In the genomic region with DNA sequence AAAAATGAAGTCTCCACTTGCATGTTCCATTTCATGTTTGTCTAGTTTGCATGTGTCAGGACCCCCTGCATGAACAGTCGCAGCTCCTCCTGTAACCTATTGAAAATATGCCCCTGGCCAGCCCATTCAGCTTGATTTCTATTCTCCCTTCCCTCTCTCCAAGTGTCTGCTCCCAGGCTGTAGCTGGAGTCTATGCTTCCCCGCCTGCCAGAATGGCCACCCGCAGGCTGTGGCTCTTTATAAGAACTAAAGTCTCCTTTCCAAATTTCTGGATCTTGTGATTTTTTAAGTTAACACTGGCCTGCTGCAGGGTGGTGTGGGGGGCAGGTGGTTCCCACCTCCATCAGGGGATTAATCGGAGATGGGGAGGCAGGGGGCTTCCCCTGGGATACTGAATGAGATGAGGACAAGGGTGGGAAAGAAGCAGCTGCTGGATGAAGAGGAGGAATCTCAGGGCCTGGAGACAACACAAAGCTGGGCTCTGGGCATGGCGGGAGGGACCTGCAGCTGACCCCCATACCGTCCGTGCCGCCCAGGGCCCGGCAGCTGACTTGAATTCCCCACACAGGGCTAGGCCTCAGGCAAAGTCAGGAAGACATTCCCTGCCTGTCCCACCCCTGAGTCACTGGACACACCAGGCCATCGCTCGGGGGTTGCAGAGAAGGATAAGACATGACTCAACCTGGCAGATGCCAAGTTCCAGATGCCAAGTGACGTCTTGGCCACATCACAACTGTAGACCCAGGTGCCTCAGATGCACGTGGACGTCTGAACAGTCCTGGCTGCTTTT, we compare ENCODE assay signal across 20 cellular contexts.
DNase-seq lines count a peak whose midpoint lies in the region; ATAC-seq, FAIRE-seq and TF ChIP-seq lines count a peak whose summit lies in the region.
"Had no signal": no experiment of that assay in that cellular context is flagged by ENCODE, and none has a peak within 500 bp of the region (broad histone marks: within the 10 kb centered on the region; RNA-seq: fewer than 3 reads in every experiment).

No MANE protein-coding gene starts in this region.

- TF ChIP-seq RAD21 in H1 (IDR thresholded peaks at IDR 0.05 in 1 of 2, conservative IDR thresholded peaks at IDR 0.05 in 1 of 2; ENCODE audit: low read depth in 2 of 2, low read length in 2 of 2): no peak

- TF ChIP-seq POLR2A in H1 (IDR thresholded peaks at IDR 0.05; ENCODE audit: control extremely low read depth in 1 of 2, low read depth in 2 of 2, low read length in 2 of 2): no peak

- no peak overlapping the region for H3K4ac ChIP-seq in H1 (replicated peaks; ENCODE audit: insufficient read length, low read depth, low read length)

- TF ChIP-seq CTCF in H1 (IDR thresholded peaks at IDR 0.05; ENCODE audit: control extremely low read depth in 1 of 3, insufficient read depth in 1 of 3, low read depth in 1 of 3, low read length in 3 of 3): no peak

- no peaks in the 10 kb centered on the region for H3K36me3 ChIP-seq in H1 (ENCODE audit: control insufficient read depth in 2 of 4, insufficient read depth in 4 of 4, low read length in 3 of 4)
- H3K36me3 ChIP-seq: lower lobe of right lung had no signal

- H2BK20ac ChIP-seq in H1 (ENCODE audit: low read length): no peak overlapping the region

- FAIRE-seq in RCC 7860 (lab: Jason Lieb, UNC): no peak
- FAIRE-seq in H1 (lab: Jason Lieb, UNC): no peak
- FAIRE-seq: GM18507 had no signal

- 91% methylated on average over 14 of the region's 14 CpGs; no CpG with 5 or more reads in 1 of the 2 experiments for WGBS in H1 (ENCODE audit: extremely low coverage in 1 of 2, insufficient coverage in 1 of 2, insufficient read length in 1 of 2, insufficient replicate concordance in 2 of 2, low coverage in 1 of 2, low lambda C conversion rate in 2 of 2, missing lambda C conversion rate in 1 of 2), 2 experiments

- H3K23ac ChIP-seq in H1 (ENCODE audit: insufficient read length): no peak overlapping the region

- H2AFZ ChIP-seq in H1 (ENCODE audit: low read length): no peak overlapping the region

- H3K4me3 ChIP-seq in H1 (ENCODE audit: extremely low read depth in 1 of 4, insufficient read depth in 2 of 4, low read depth in 3 of 4, low read length in 4 of 4): no peak overlapping the region
- H3K4me3 ChIP-seq: dorsolateral prefrontal cortex, lower lobe of right lung had no signal

- 0 out of 2 replicates have a peak overlapping the region, but pooled peaks have one; percentile 35 for H2BK5ac ChIP-seq in H1 (ENCODE audit: low read depth, low read length)

- no peak overlapping the region for H4K91ac ChIP-seq in H1 (replicated peaks; ENCODE audit: insufficient read length, low read length)

- TF ChIP-seq EP300 in H1 (IDR thresholded peaks at IDR 0.05; ENCODE audit: borderline replicate concordance in 1 of 2, low read depth in 2 of 2, low read length in 2 of 2): no peak

- no peaks in the 10 kb centered on the region for H3K23me2 ChIP-seq in H1 (ENCODE audit: low read depth, low read length)

- POLR2A ChIA-PET in H1 (lab: Charles Lee; ENCODE audit: partially characterized antibody): no interaction called here

- H3K4me1 ChIP-seq in H1 (replicated peaks in 1 of 4; ENCODE audit: control insufficient read depth in 3 of 4, insufficient read depth in 4 of 4, low read length in 3 of 4): no peaks in the 10 kb centered on the region
- H3K4me1 ChIP-seq: lower lobe of right lung had no signal

- no peak overlapping the region for H3K18ac ChIP-seq in H1 (ENCODE audit: extremely low read depth, low read length)

- H3K79me2 ChIP-seq in H1 (ENCODE audit: control insufficient read depth in 1 of 2, insufficient read depth in 2 of 2, low read length in 2 of 2): no peaks in the 10 kb centered on the region

- CTCF ChIA-PET in H1 (lab: Charles Lee; ENCODE audit: partially characterized antibody): interaction anchor here (0.7 to 1.3 kb wide), 3 partner anchors 8 to 150 kb away, joined by 3 to 4 read pairs (median 3); no protein-coding TSS in a partner anchor

- H3K4me2 ChIP-seq in H1 (ENCODE audit: insufficient read depth in 1 of 2, low read depth in 2 of 2, low read length in 2 of 2): no peak overlapping the region

- intact Hi-C loops in left cardiac atrium (cut with DNase I): no loop called here

- DNase-seq in H4 (ENCODE audit: low spot score) (peak; percentile 90), RCC 7860 (ENCODE audit: low spot score) (peak; percentile 38), H1 (ENCODE audit: low read depth in 1 of 2, low spot score in 2 of 2) (no peak), myocyte (ENCODE audit: low read depth) (peak; percentile 97), middle frontal gyrus (ENCODE audit: extremely low spot score, low spot score) (no peak), COR-L47 (lab: John Stamatoyannopoulos, UW) (no peak), left cardiac atrium (no peak)
- DNase-seq: activated CD8-positive, alpha-beta memory T cell treated with anti-CD3 and anti-CD28 coated beads, Interleukin-2, amount 10 ng/mL, durations not matched to agents 7 days and 5 days; activated gamma-delta T cell; AML-193; anterior cingulate cortex; dorsolateral prefrontal cortex; lower lobe of right lung; NCI-H2081 treated with DMSO at 0.1 percent for 48 hours; NCI-H748 treated with DMSO at 0.1 percent for 48 hours; right cardiac atrium; T-helper 1 cell had no signal

- no peaks in the 10 kb centered on the region for H4K20me1 ChIP-seq in H1 (replicated peaks in 1 of 2; ENCODE audit: control insufficient read depth in 1 of 2, insufficient read depth in 2 of 2, low read length in 2 of 2)

- no peak overlapping the region for H2BK120ac ChIP-seq in H1 (replicated peaks; ENCODE audit: low read depth, low read length)

- no peaks in the 10 kb centered on the region for H3K79me1 ChIP-seq in H1 (ENCODE audit: low read depth, low read length)

- no peak overlapping the region for H3K9ac ChIP-seq in H1 (replicated peaks in 1 of 4; ENCODE audit: extremely low read depth in 1 of 4, low read depth in 3 of 4, low read length in 3 of 4)

- no peak overlapping the region for H2BK15ac ChIP-seq in H1 (ENCODE audit: low read length)

- no peak overlapping the region for H2BK12ac ChIP-seq in H1 (ENCODE audit: low read depth, low read length)

- H3K27me3 ChIP-seq in H1 (replicated peaks in 1 of 4; ENCODE audit: control insufficient read depth in 3 of 4, extremely low read depth in 1 of 4, insufficient read depth in 3 of 4, low read length in 3 of 4): no peaks in the 10 kb centered on the region

- H3K14ac ChIP-seq in H1 (ENCODE audit: insufficient read length): no peak overlapping the region

- no peak for ATAC-seq in left cardiac atrium
- no peak for ATAC-seq in GM18858 (IDR thresholded peaks at IDR 0.05; ENCODE audit: unreplicated experiment)
- ATAC-seq: activated CD8-positive, alpha-beta memory T cell treated with anti-CD3 and anti-CD28 coated beads, Interleukin-2, amount 10 ng/mL, durations not matched to agents 7 days and 5 days; lower lobe of right lung; right cardiac atrium; WTC11 had no signal

- peaks cover 2 to 32% of the 10 kb centered on the region in 2 experiments; a peak in 3 of 4 replicates for H3K9me3 ChIP-seq in H1 (ENCODE audit: insufficient read depth in 2 of 2, low read depth in 1 of 2, low read length in 1 of 2)
- H3K9me3 ChIP-seq: lower lobe of right lung had no signal

- no peak overlapping the region for H4K5ac ChIP-seq in H1 (ENCODE audit: insufficient read length, low read depth, low read length)

- H3K56ac ChIP-seq in H1 (replicated peaks; ENCODE audit: insufficient read length, low read depth, low read length): no peak overlapping the region

- no peak overlapping the region for H3K27ac ChIP-seq in H1 (ENCODE audit: low read depth, low read length)
- H3K27ac ChIP-seq: dorsolateral prefrontal cortex, lower lobe of right lung had no signal

- no peak overlapping the region for H4K8ac ChIP-seq in H1 (ENCODE audit: extremely low read depth, insufficient read depth, low read length)

- no peak overlapping the region for H2AK5ac ChIP-seq in H1 (ENCODE audit: low read depth, low read length)

TF ChIP-seq in H1, 55 proteins besides CTCF, POLR2A, EP300 and RAD21:
- TF ChIP-seq YY1 (IDR thresholded peaks at IDR 0.05; ENCODE audit: low read depth, low read length): no peak

Comparison
In these comparisons a context has a peak if more than half of its experiments do, and no peak if none do; other contexts are left out.
1. DNase-seq: peak in H4 (single experiment), RCC 7860 (single experiment) and myocyte (single experiment); none in H1 (0 of 2), middle frontal gyrus (single experiment), COR-L47 (single experiment) and left cardiac atrium (single experiment).